In genomic region chr20:54027704-54028103, GRCh38 we compare ENCODE assay signal across 30 cellular contexts. TPM values are rescaled to one million over a fixed set of nuclear protein-coding genes. Genes with fewer than 3 reads are reported as not detected.
"Had no signal": no experiment of that assay in that cellular context is flagged by ENCODE, and none has a peak within 500 bp of the region (broad histone marks: within the 10 kb centered on the region; RNA-seq: fewer than 3 reads in every experiment).

No MANE protein-coding gene starts in this region.

- H3K4me1 ChIP-seq: ascending aorta had no signal

- H3K36me3 ChIP-seq: ascending aorta, SJCRH30 had no signal

- ATAC-seq: activated CD8-positive, alpha-beta T cell treated with anti-CD3 and anti-CD28 coated beads for 36 hours; activated T-cell treated with anti-CD3 and anti-CD28 coated beads, Interleukin-2, amount 50 U/mL, for 72 hours; activated T-helper 17 cell treated with anti-CD3 and anti-CD28 coated beads, Interleukin-2, amount 50 U/mL, for 72 hours; Panc1 had no signal

- H3K27me3 ChIP-seq: ascending aorta had no signal

- H3K27ac ChIP-seq: ascending aorta, KMS-11, SJCRH30, SK-N-MC had no signal

- DNase-seq: activated CD4-positive, alpha-beta T cell treated with anti-CD3 and anti-CD28 coated beads, Interleukin-2, amount 10 ng/mL, durations not matched to agents 24 days and 14 days; activated CD4-positive, alpha-beta T cell treated with anti-CD3 and anti-CD28 coated beads, Interleukin-2, amount 50 U/mL, for 4 hours; activated CD8-positive, alpha-beta T cell treated with anti-CD3 and anti-CD28 coated beads for 36 hours; activated effector memory CD4-positive, alpha-beta T cell treated with anti-CD3 and anti-CD28 coated beads, Interleukin-2, amount 50 U/mL, for 16 hours; activated naive CD4-positive, alpha-beta T cell; activated naive CD4-positive, alpha-beta T cell treated with anti-CD3 and anti-CD28 coated beads, Interleukin-2, amount 50 U/mL, for 16 hours; activated naive CD8-positive, alpha-beta T cell treated with anti-CD3 and anti-CD28 coated beads for 36 hours; activated T-cell treated with anti-CD3 and anti-CD28 coated beads, Interleukin-2, amount 50 U/mL, for 1 hour; activated T-cell treated with anti-CD3 and anti-CD28 coated beads, Interleukin-2, amount 50 U/mL, for 72 hours; amniotic stem cell; NCI-H1105 treated with DMSO at 0.1 percent for 48 hours; NCI-H1436; NCI-H1694; NCI-H1930; NCI-H2081 treated with DMSO at 0.1 percent for 48 hours; NCI-H345; NCI-H524 treated with DMSO at 0.1 percent for 48 hours; SHP77; SJCRH30; T1000 had no signal

- H3K9me3 ChIP-seq: ascending aorta, SJCRH30 had no signal

- H3K4me3 ChIP-seq: ascending aorta, SJCRH30, SK-N-MC had no signal

- H3K9ac ChIP-seq: KMS-11 had no signal

RNA-seq across cellular contexts. Expression of gene BCAS1, which starts 42.7 kb away (rescaled TPM):
- total RNA-seq: activated CD4-positive, alpha-beta T cell treated with anti-CD3 and anti-CD28 coated beads, Interleukin-2, amount 10 ng/mL, durations not matched to agents 24 days and 14 days; activated T-cell treated with anti-CD3 and anti-CD28 coated beads, Interleukin-2, amount 50 U/mL, for 72 hours; ascending aorta; bronchial epithelial cell; LHCN-M2; NCI-H460; RPMI7951; T-helper 2 cell treated with Interferon-gamma antibody and Interleukin-4, amounts not matched to agents 100 ng/mL and 5 ng/mL, for 36 hours had no signal
